ENCODE assay signal across 8 cellular contexts in the genomic region with DNA sequence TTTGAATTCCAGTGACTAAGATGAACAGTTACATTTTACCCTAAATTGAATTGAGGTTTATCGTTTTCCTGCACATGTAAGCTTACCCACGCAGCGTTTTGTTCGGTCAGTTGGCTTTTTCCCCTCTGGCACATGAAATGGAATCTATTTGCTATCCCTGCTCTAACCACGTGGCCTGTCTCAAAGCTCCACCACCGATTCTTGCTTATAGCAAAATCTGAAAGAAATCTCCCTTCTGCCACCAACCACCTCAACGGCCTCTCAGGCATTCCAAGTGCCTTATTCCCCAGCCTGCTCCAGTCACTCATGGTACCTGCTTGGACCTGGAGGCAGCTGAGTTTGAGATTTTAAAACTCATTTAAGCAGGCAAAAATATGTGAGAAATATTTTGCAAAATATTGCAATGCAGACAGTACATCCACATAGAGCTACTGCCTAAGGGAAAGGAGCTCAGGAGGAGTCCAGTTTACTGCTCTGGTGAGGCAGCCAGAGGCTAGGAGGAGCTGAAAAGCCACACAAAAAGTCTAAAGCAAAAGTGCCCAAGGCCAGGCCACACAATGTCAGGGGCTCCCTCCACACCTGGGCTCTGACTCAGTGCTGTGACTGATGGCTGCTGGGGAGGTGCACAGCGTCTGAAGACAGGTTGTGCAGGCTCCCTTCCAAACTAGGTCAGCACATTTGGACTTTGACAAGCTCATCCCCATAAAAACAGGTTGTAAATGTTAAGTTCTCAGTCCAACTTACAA. TPM values are rescaled to one million over a fixed set of nuclear protein-coding genes. Genes with fewer than 3 reads are reported as not detected.
DNase-seq lines count a peak whose midpoint lies in the region; ATAC-seq and TF ChIP-seq lines count a peak whose summit lies in the region.

No MANE protein-coding gene starts in this region.

- TF ChIP-seq CTCF in WI38 (IDR thresholded peaks at IDR 0.05; ENCODE audit: low read depth, low read length) (no peak), gastroesophageal sphincter (IDR thresholded peaks at IDR 0.05) (peak in 2 of 4 experiments; percentile 25 to 26)

- H3K4me3 ChIP-seq in WI38 (ENCODE audit: low read depth, low read length) (peak overlapping the region; percentile 36), gastroesophageal sphincter (peak overlapping the region; percentile 3 to 7), rectal smooth muscle tissue (ENCODE audit: low read length) (peak overlapping the region; percentile 55)

- H3K27ac ChIP-seq in gastroesophageal sphincter, result peak overlapping the region; percentile 76 to 85 (median 82)
- peak overlapping the region; percentile 73 for H3K27ac ChIP-seq in rectal smooth muscle tissue (ENCODE audit: low read depth, low read length)

- H3K27me3 ChIP-seq in gastroesophageal sphincter (no peaks in the 10 kb centered on the region), rectal smooth muscle tissue (ENCODE audit: control insufficient read depth, insufficient read depth, low read length) (no peaks in the 10 kb centered on the region)

- peak; percentile 37 for ATAC-seq in gastroesophageal sphincter
- no peak for ATAC-seq in GM19395 (IDR thresholded peaks at IDR 0.05; ENCODE audit: unreplicated experiment)

- WGBS in gastroesophageal sphincter (ENCODE audit: low coverage in 1 of 2), 2 donors, result 3% methylated on average over 7 to 8 of the region's 8 CpGs

- H3K36me3 ChIP-seq in gastroesophageal sphincter, result no peaks in the 10 kb centered on the region
- H3K36me3 ChIP-seq in rectal smooth muscle tissue (ENCODE audit: control insufficient read depth, insufficient read depth, low read length), result no peaks in the 10 kb centered on the region

- H3K9me3 ChIP-seq in gastroesophageal sphincter, result no peaks in the 10 kb centered on the region

- DNase-seq in HT1080 (ENCODE audit: low read depth) (peak; percentile 59), NCI-H2081 treated with DMSO at 0.1 percent for 48 hours (lab: John Stamatoyannopoulos, UW) (no peak), putamen (ENCODE audit: low spot score) (no peak)
- no peak for DNase-seq in activated effector memory CD4-positive, alpha-beta T cell treated with anti-CD3 and anti-CD28 coated beads, Interleukin-2, amount 50 U/mL, for 16 hours

- no peak overlapping the region for H3K9ac ChIP-seq in rectal smooth muscle tissue (ENCODE audit: low read length)

- peaks cover 25 to 100% (median 67%) of the 10 kb centered on the region in 3 donors for H3K4me1 ChIP-seq in gastroesophageal sphincter
- H3K4me1 ChIP-seq in rectal smooth muscle tissue (ENCODE audit: control insufficient read depth, insufficient read depth, low read length), result peaks cover 25% of the 10 kb centered on the region

- no peak for TF ChIP-seq EP300 in gastroesophageal sphincter (IDR thresholded peaks at IDR 0.05)

- TF ChIP-seq POLR2A in gastroesophageal sphincter (IDR thresholded peaks at IDR 0.05), result no peak

RNA-seq across cellular contexts. Expression of a gene that starts 26.4 kb away (rescaled TPM):
- total RNA-seq in HT1080 (2014; rRNA removed; shearing (Covaris generic)), result 18.4 and 49.4 TPM in 2 replicates
- polyA plus RNA-seq in HT1080 (2015; cell fraction: cytosol; rRNA removed), result 52.5 and 71.3 TPM in 2 replicates
- 69.1 and 75.0 TPM in 2 replicates for polyA plus RNA-seq in HT1080 (2015; cell fraction: nucleus; rRNA removed)
- 10 to 100 TPM; 40.8 to 51.2 (median 46.2) TPM for total RNA-seq in gastroesophageal sphincter

Comparison
In these comparisons a context has a peak if more than half of its experiments do, and no peak if none do; other contexts are left out.
1. H3K4me3 ChIP-seq: peak in every context shown above with its lines; median percentile 55 in rectal smooth muscle tissue; 36 in WI38; 5 in gastroesophageal sphincter.